In genomic region chr22:20268289-20268349, GRCh38 we compare ENCODE assay signal across 8 cellular contexts. TPM values are rescaled to one million over a fixed set of nuclear protein-coding genes. Genes with fewer than 3 reads are reported as not detected.
DNase-seq lines count a peak whose midpoint lies in the region; ATAC-seq, FAIRE-seq and TF ChIP-seq lines count a peak whose summit lies in the region.

TSS of gene RTN4R (minus strand) at chr22:20268318. CDS start at chr22:20268092, 226 bp downstream.

- WGBS in HUES64 = 0% methylated on average over 8 of the region's 12 CpGs

- no peak for TF ChIP-seq CTCF in colonic mucosa (IDR thresholded peaks at IDR 0.05)
- TF ChIP-seq CTCF in brain microvascular endothelial cell (IDR thresholded peaks at IDR 0.05; ENCODE audit: low read depth, low read length, missing control alignments) = no peak

- peak within 1 kb of the TSS; percentile 68; the same call in 1 of the 2 replicates for H3K27ac ChIP-seq in HUES64 (ENCODE audit: low read depth, low read length)
- H3K27ac ChIP-seq in colonic mucosa = no peak within 1 kb of the TSS
- peak within 1 kb of the TSS; percentile 8 for H3K27ac ChIP-seq in naive thymus-derived CD4-positive, alpha-beta T cell (ENCODE audit: low read depth, low read length)
- H3K27ac ChIP-seq in brain microvascular endothelial cell = no peak within 1 kb of the TSS

- H3K27ac Mint-ChIP-seq in naive thymus-derived CD4-positive, alpha-beta T cell = peak within 1 kb of the TSS in 1 of 9 donors; percentile 69

- DNase-seq in A172 (ENCODE audit: low spot score) (no peak), colonic mucosa (no peak), brain microvascular endothelial cell (no peak), epidermal melanocyte (ENCODE audit: insufficient read length, low spot score) (no peak), HTR-8/SVneo (ENCODE audit: insufficient read length, low spot score) (no peak)
- DNase-seq in naive thymus-derived CD4-positive, alpha-beta T cell = no peak
- no peak for DNase-seq in stimulated activated CD4-positive, alpha-beta T cell treated with anti-CD3 and anti-CD28 coated beads, Interleukin-4, amount 100 ng/mL, for 4 hours

- CTCF ChIA-PET in naive thymus-derived CD4-positive, alpha-beta T cell (lab: Charles Lee) = no interaction called here

- H3K9ac ChIP-seq in HUES64 (ENCODE audit: low read depth, low read length) = peak within 1 kb of the TSS; percentile 81
- peak within 1 kb of the TSS in 1 of 2 donors; percentile 33 for H3K9ac ChIP-seq in colonic mucosa (ENCODE audit: low read depth in 2 of 2, low read length in 2 of 2)

- H3K4me1 ChIP-seq in HUES64 (ENCODE audit: insufficient read depth, low read length) = no peaks in the 10 kb centered on the region; the same call in none of the 2 replicates
- peaks cover 6% of the 10 kb centered on the region for H3K4me1 ChIP-seq in colonic mucosa
- peaks cover 0 to 4% of the 10 kb centered on the region in 2 donors for H3K4me1 ChIP-seq in naive thymus-derived CD4-positive, alpha-beta T cell (ENCODE audit: control insufficient read depth in 2 of 2, insufficient read depth in 2 of 2, low read length in 2 of 2)

- POLR2A ChIA-PET in naive thymus-derived CD4-positive, alpha-beta T cell (lab: Charles Lee) = no interaction called here

- H3K4me1 Mint-ChIP-seq in naive thymus-derived CD4-positive, alpha-beta T cell = peaks cover 0 to 7% (median 5%) of the 10 kb centered on the region in 7 donors

- H3K27me3 Mint-ChIP-seq in naive thymus-derived CD4-positive, alpha-beta T cell = peaks cover 0 to 6% (median 0%) of the 10 kb centered on the region in 5 donors

- H3K9me3 ChIP-seq in HUES64 (ENCODE audit: insufficient read depth, low read depth, low read length) (no peaks in the 10 kb centered on the region), colonic mucosa (no peaks in the 10 kb centered on the region)
- H3K9me3 ChIP-seq in naive thymus-derived CD4-positive, alpha-beta T cell (ENCODE audit: control insufficient read depth in 2 of 3, low read length in 3 of 3) = no peaks in the 10 kb centered on the region

- H3K4me3 Mint-ChIP-seq in naive thymus-derived CD4-positive, alpha-beta T cell = peak within 1 kb of the TSS; percentile 47 to 79 (median 74)

- intact Hi-C loops in colonic mucosa (cut with DNase I) = loop anchor here (10.0 kb wide), 1 partner anchor 293 kb away; no protein-coding TSS in a partner anchor
- intact Hi-C loops in naive thymus-derived CD4-positive, alpha-beta T cell (cut with micrococcal nuclease) = loop anchor here (1.0 to 2.0 kb wide), 3 partner anchors 17 to 111 kb away; no protein-coding TSS in a partner anchor

- H3K27me3 ChIP-seq in HUES64 (ENCODE audit: insufficient read depth, low read length) (no peaks in the 10 kb centered on the region), colonic mucosa (no peaks in the 10 kb centered on the region), brain microvascular endothelial cell (replicated peaks) (peaks cover 9% of the 10 kb centered on the region)
- H3K27me3 ChIP-seq in naive thymus-derived CD4-positive, alpha-beta T cell (ENCODE audit: control insufficient read depth in 2 of 2, insufficient read depth in 2 of 2, low read length in 2 of 2) = no peaks in the 10 kb centered on the region

- ATAC-seq in naive thymus-derived CD4-positive, alpha-beta T cell = no peak

- no peaks in the 10 kb centered on the region for H3K9me3 Mint-ChIP-seq in naive thymus-derived CD4-positive, alpha-beta T cell

- H3K36me3 Mint-ChIP-seq in naive thymus-derived CD4-positive, alpha-beta T cell = no peaks in the 10 kb centered on the region

- FAIRE-seq in HTR-8/SVneo (lab: Jason Lieb, UNC) = no peak

- in situ Hi-C loops in brain microvascular endothelial cell (cut with HindIII; ENCODE audit: low pct_ligation_motif_present, low sequenced_read_pairs) = no loop called here

- H3K4me3 ChIP-seq in HUES64 (ENCODE audit: low read length) = peak within 1 kb of the TSS; percentile 63
- peak within 1 kb of the TSS; percentile 39 for H3K4me3 ChIP-seq in colonic mucosa
- no peak within 1 kb of the TSS for H3K4me3 ChIP-seq in naive thymus-derived CD4-positive, alpha-beta T cell (ENCODE audit: low read length)
- H3K4me3 ChIP-seq in brain microvascular endothelial cell (ENCODE audit: low read depth, low read length) = no peak within 1 kb of the TSS

- no peaks in the 10 kb centered on the region for H3K36me3 ChIP-seq in HUES64 (ENCODE audit: insufficient read depth, low read length)
- H3K36me3 ChIP-seq in colonic mucosa = no peaks in the 10 kb centered on the region
- H3K36me3 ChIP-seq in naive thymus-derived CD4-positive, alpha-beta T cell (ENCODE audit: control insufficient read depth in 2 of 3, insufficient read depth in 3 of 3, low read length in 3 of 3) = no peaks in the 10 kb centered on the region
- H3K36me3 ChIP-seq in brain microvascular endothelial cell (replicated peaks) = no peaks in the 10 kb centered on the region

RNA-seq across cellular contexts. Expression of gene RTN4R, which starts in this region (rescaled TPM):
- 10.9 and 15.6 TPM in 2 replicates for total RNA-seq in A172 (2014; rRNA removed; shearing (Covaris generic))
- 15.2 TPM for polyA plus RNA-seq in HUES64 (2013, experiment 1 of 2)
- 19.4 TPM for polyA plus RNA-seq in HUES64 (2013, experiment 2 of 2)
- 1 to 10 TPM; 6.1 to 8.5 TPM for total RNA-seq in colonic mucosa
- total RNA-seq in naive thymus-derived CD4-positive, alpha-beta T cell = 1 to 10 TPM in 4 of 5 experiments, under 1 TPM in 1; 0.98 to 2.7 (median 1.8) TPM
- polyA plus RNA-seq in naive thymus-derived CD4-positive, alpha-beta T cell = 1 to 10 TPM; 2.2 to 2.9 TPM

Comparison
In these comparisons a context has a peak if more than half of its experiments do, and no peak if none do; other contexts are left out.
1. H3K27ac ChIP-seq: peak in HUES64 (single experiment) and naive thymus-derived CD4-positive, alpha-beta T cell (single experiment); none in colonic mucosa (single experiment) and brain microvascular endothelial cell (single experiment).
2. H3K4me3 ChIP-seq: peak in HUES64 (single experiment) and colonic mucosa (single experiment); none in naive thymus-derived CD4-positive, alpha-beta T cell (single experiment) and brain microvascular endothelial cell (single experiment).